Comparison of ENCODE assay signal across 21 cellular contexts in genomic region chr14:61203059-61203753, GRCh38.
A peak's percentile ranks its signal among the peaks of the same experiment; 100 is the strongest.
DNase-seq lines count a peak whose midpoint lies in the region; ATAC-seq and TF ChIP-seq lines count a peak whose summit lies in the region.
"Had no signal": no experiment of that assay in that cellular context is flagged by ENCODE, and none has a peak within 500 bp of the region (broad histone marks: within the 10 kb centered on the region; RNA-seq: fewer than 3 reads in every experiment).

No MANE protein-coding gene starts in this region.

- H3K4me1 ChIP-seq in skeletal muscle tissue (ENCODE audit: control insufficient read depth in 3 of 3, insufficient read depth in 3 of 3, low read length in 3 of 3), result peaks cover 0 to 15% (median 7%) of the 10 kb centered on the region in 3 donors
- H3K4me1 ChIP-seq in effector memory CD4-positive, alpha-beta T cell (ENCODE audit: control insufficient read depth, insufficient read depth, low read length, poor library complexity, severe bottlenecking), result no peaks in the 10 kb centered on the region
- H3K4me1 ChIP-seq: spleen, tibial nerve had no signal

- H3K27ac Mint-ChIP-seq in WTC11, result peak overlapping the region; percentile 58
- H3K27ac Mint-ChIP-seq: endodermal cell; HFFc6; stimulated activated effector memory CD8-positive, alpha-beta T cell treated with anti-CD3 and anti-CD28 coated beads, Interleukin-12 subunit alpha, Interleukin-12 subunit beta, amount 100 ng/mL, for 72 hours; T-helper 1 cell treated with Interleukin-12 subunit alpha and Interleukin-12 subunit beta and Interleukin-4 antibody, amounts not matched to agents 30 μg/mL and 1 μg/mL, for 36 hours had no signal

- peak; percentile 80 for ATAC-seq in WTC11
- ATAC-seq: stimulated activated effector memory CD8-positive, alpha-beta T cell treated with anti-CD3 and anti-CD28 coated beads, Interleukin-12 subunit alpha, Interleukin-12 subunit beta, amount 100 ng/mL, for 72 hours had no signal

- H3K27me3 Mint-ChIP-seq in WTC11 (ENCODE audit: low read depth), result no peaks in the 10 kb centered on the region

- CTCF ChIA-PET in WTC11 (lab: Charles Lee), result no interaction called here

- no peaks in the 10 kb centered on the region for H3K27me3 ChIP-seq in skeletal muscle tissue (ENCODE audit: control insufficient read depth in 3 of 3, insufficient read depth in 3 of 3, low read length in 3 of 3)
- H3K27me3 ChIP-seq in effector memory CD4-positive, alpha-beta T cell (replicated peaks; ENCODE audit: control insufficient read depth, insufficient read depth, low read length, poor library complexity, severe bottlenecking), result no peaks in the 10 kb centered on the region
- H3K27me3 ChIP-seq: tibial nerve had no signal

- H3K9me3 ChIP-seq in skeletal muscle tissue (ENCODE audit: control insufficient read depth in 3 of 3, low read length in 3 of 3), result no peaks in the 10 kb centered on the region
- H3K9me3 ChIP-seq in effector memory CD4-positive, alpha-beta T cell (ENCODE audit: control insufficient read depth, low read length), result no peaks in the 10 kb centered on the region
- H3K9me3 ChIP-seq: spleen, tibial nerve had no signal

- TF ChIP-seq CTCF in WTC11 (IDR thresholded peaks at IDR 0.05), result no peak

- peak overlapping the region; percentile 64 for H3K27ac ChIP-seq in skeletal muscle tissue (ENCODE audit: low read depth, low read length)
- H3K27ac ChIP-seq in caudate nucleus (ENCODE audit: low read depth, low read length), result no peak overlapping the region
- no peak overlapping the region for H3K27ac ChIP-seq in effector memory CD4-positive, alpha-beta T cell (ENCODE audit: insufficient read depth, low read length, poor library complexity, severe bottlenecking)
- H3K27ac ChIP-seq: C4-2B, spleen, tibial nerve had no signal

- POLR2A ChIA-PET in WTC11 (lab: Charles Lee), result no interaction called here

- no peak overlapping the region for H3K4me3 Mint-ChIP-seq in WTC11
- H3K4me3 Mint-ChIP-seq: endodermal cell; HFFc6; stimulated activated effector memory CD8-positive, alpha-beta T cell treated with anti-CD3 and anti-CD28 coated beads, Interleukin-12 subunit alpha, Interleukin-12 subunit beta, amount 100 ng/mL, for 72 hours; T-helper 1 cell treated with Interleukin-12 subunit alpha and Interleukin-12 subunit beta and Interleukin-4 antibody, amounts not matched to agents 30 μg/mL and 1 μg/mL, for 36 hours had no signal

- DNase-seq in DMS53 (lab: John Stamatoyannopoulos, UW), result peak; percentile 45
- DNase-seq in DMS53 treated with DMSO at 0.1 percent for 48 hours (lab: John Stamatoyannopoulos, UW; ENCODE audit: unreplicated experiment), result no peak
- peak; percentile 93 for DNase-seq in NCI-H2171 treated with DMSO at 0.1 percent for 48 hours (lab: John Stamatoyannopoulos, UW)
- DNase-seq in WTC11 (ENCODE audit: low spot score), result no peak
- DNase-seq in caudate nucleus (lab: John Stamatoyannopoulos, UW), result no peak
- no peak for DNase-seq in iPS-NIHi7 (ENCODE audit: extremely low spot score)
- DNase-seq in effector memory CD4-positive, alpha-beta T cell, result no peak
- DNase-seq: 8988T, activated gamma-delta T cell treated with Interleukin-2 at 50 U/mL for 16 hours, anterior cingulate cortex, cerebellar nuclear complex, endodermal cell, HFFc6, hippocampal formation, NCI-H774, spleen had no signal

- no peaks in the 10 kb centered on the region for H3K36me3 ChIP-seq in skeletal muscle tissue (ENCODE audit: control insufficient read depth in 3 of 3, insufficient read depth in 3 of 3, low read length in 3 of 3)
- no peaks in the 10 kb centered on the region for H3K36me3 ChIP-seq in effector memory CD4-positive, alpha-beta T cell (ENCODE audit: control insufficient read depth, insufficient read depth, low read length)
- H3K36me3 ChIP-seq: spleen, tibial nerve had no signal

- H3K4me3 ChIP-seq in skeletal muscle tissue (ENCODE audit: low read length in 3 of 3), result peak overlapping the region; percentile 16 to 46 (median 25)
- no peak overlapping the region for H3K4me3 ChIP-seq in effector memory CD4-positive, alpha-beta T cell (ENCODE audit: insufficient read depth, low read depth, low read length, poor library complexity, severe bottlenecking)
- H3K4me3 ChIP-seq: spleen, tibial nerve had no signal

- H3K36me3 Mint-ChIP-seq in WTC11, result no peaks in the 10 kb centered on the region
- H3K36me3 Mint-ChIP-seq: stimulated activated effector memory CD8-positive, alpha-beta T cell treated with anti-CD3 and anti-CD28 coated beads, Interleukin-12 subunit alpha, Interleukin-12 subunit beta, amount 100 ng/mL, for 72 hours had no signal

- peak overlapping the region in 1 of 3 donors; percentile 35 for H3K9ac ChIP-seq in skeletal muscle tissue (ENCODE audit: low read depth in 1 of 3, low read length in 3 of 3)

- peaks cover 21% of the 10 kb centered on the region for H3K4me1 Mint-ChIP-seq in WTC11
- H3K4me1 Mint-ChIP-seq: stimulated activated effector memory CD8-positive, alpha-beta T cell treated with anti-CD3 and anti-CD28 coated beads, Interleukin-12 subunit alpha, Interleukin-12 subunit beta, amount 100 ng/mL, for 72 hours had no signal

- H3K9me3 Mint-ChIP-seq in WTC11, result peaks cover 4% of the 10 kb centered on the region
- H3K9me3 Mint-ChIP-seq: endodermal cell; HFFc6; stimulated activated effector memory CD8-positive, alpha-beta T cell treated with anti-CD3 and anti-CD28 coated beads, Interleukin-12 subunit alpha, Interleukin-12 subunit beta, amount 100 ng/mL, for 72 hours; T-helper 1 cell treated with Interleukin-12 subunit alpha and Interleukin-12 subunit beta and Interleukin-4 antibody, amounts not matched to agents 30 μg/mL and 1 μg/mL, for 36 hours had no signal

TF ChIP-seq in WTC11, 78 proteins besides CTCF, POLR2A, EP300 and RAD21:
- TF ChIP-seq MAX (CRISPR knock-in tag; IDR thresholded peaks at IDR 0.05) (no peak), MXD4 (CRISPR knock-in tag; IDR thresholded peaks at IDR 0.05; ENCODE audit: borderline replicate concordance) (no peak), FOXJ3 (CRISPR knock-in tag; IDR thresholded peaks at IDR 0.05; ENCODE audit: borderline replicate concordance) (no peak), IRF1 (CRISPR knock-in tag; IDR thresholded peaks at IDR 0.05) (no peak), GABPB1 (CRISPR knock-in tag; IDR thresholded peaks at IDR 0.05) (no peak), ZNF317 (CRISPR knock-in tag; IDR thresholded peaks at IDR 0.05; ENCODE audit: borderline replicate concordance, low read depth) (no peak), ERG (CRISPR knock-in tag; IDR thresholded peaks at IDR 0.05) (no peak), SMAD4 (CRISPR knock-in tag; IDR thresholded peaks at IDR 0.05) (no peak), ATF1 (CRISPR knock-in tag; IDR thresholded peaks at IDR 0.05) (no peak), USF1 (CRISPR knock-in tag; IDR thresholded peaks at IDR 0.05) (no peak), MYBL2 (CRISPR knock-in tag; IDR thresholded peaks at IDR 0.05) (no peak), TP53 (CRISPR knock-in tag; IDR thresholded peaks at IDR 0.05) (no peak), ATF3 (CRISPR knock-in tag; conservative IDR thresholded peaks at IDR 0.05) (no peak), PRRX2 (CRISPR knock-in tag; IDR thresholded peaks at IDR 0.05) (no peak), E2F1 (CRISPR knock-in tag; IDR thresholded peaks at IDR 0.05) (no peak), ZMAT4 (CRISPR knock-in tag; IDR thresholded peaks at IDR 0.05) (no peak)

Comparison
In these comparisons a context has a peak if more than half of its experiments do, and no peak if none do; other contexts are left out.
1. DNase-seq: peak in DMS53 (single experiment) and NCI-H2171 treated with DMSO at 0.1 percent for 48 hours (single experiment); none in DMS53 treated with DMSO at 0.1 percent for 48 hours (single experiment), WTC11 (single experiment), caudate nucleus (0 of 61), iPS-NIHi7 (single experiment) and effector memory CD4-positive, alpha-beta T cell (0 of 3).